In genomic region chr6:118223316-118223715, GRCh38 we compare ENCODE assay signal across 30 cellular contexts.
"Had no signal": no experiment of that assay in that cellular context is flagged by ENCODE, and none has a peak within 500 bp of the region (broad histone marks: within the 10 kb centered on the region; RNA-seq: fewer than 3 reads in every experiment).

No MANE protein-coding gene starts in this region.

- ATAC-seq: foreskin keratinocyte; gastroesophageal sphincter; heart left ventricle; left lobe of liver; mucosa of descending colon; natural killer cell treated with Interleukin-12 subunit alpha and Interleukin-12 subunit beta and Interleukin-15 and Interleukin-18, amount 100 ng/mL, for 72 hours; sciatic nerve had no signal

- H3K27ac ChIP-seq: esophagus muscularis mucosa, foreskin keratinocyte, gastroesophageal sphincter, heart left ventricle, hepatocyte, neural progenitor cell, prostate gland, right atrium auricular region, stomach, thyroid gland, vagina had no signal

- DNase-seq: dermis blood vessel endothelial cell; effector memory CD4-positive, alpha-beta T cell; foreskin keratinocyte; heart left ventricle; kidney; mucosa of descending colon; naive B cell; stimulated activated CD4-positive, alpha-beta T cell treated with anti-CD3 and anti-CD28 coated beads, Interleukin-12 subunit alpha, Interleukin-12 subunit beta, amount 100 ng/mL, for 4 hours; stimulated activated CD4-positive, alpha-beta T cell treated with anti-CD3 and anti-CD28 coated beads, Interleukin-1b, Interleukin-23, amount 100 ng/mL, for 48 hours; stimulated activated CD4-positive, alpha-beta T cell treated with anti-CD3 and anti-CD28 coated beads, Interleukin-4, amount 100 ng/mL, for 1 hour; stimulated activated CD8-positive, alpha-beta memory T cell treated with anti-CD3 and anti-CD28 coated beads, Interleukin-4, amount 100 ng/mL, for 48 hours; stimulated activated naive CD4-positive, alpha-beta T cell; stomach; thyroid gland; trophoblast cell had no signal

- H3K27ac Mint-ChIP-seq: memory B cell; mesothelial cell of epicardium; naive B cell; natural killer cell treated with Interleukin-12 subunit alpha and Interleukin-12 subunit beta and Interleukin-15 and Interleukin-18, amount 100 ng/mL, for 72 hours; neural progenitor cell had no signal

- H3K27me3 ChIP-seq: esophagus muscularis mucosa, foreskin keratinocyte, gastroesophageal sphincter, heart left ventricle, hepatocyte, neural progenitor cell, right atrium auricular region, stomach, thyroid gland, vagina had no signal

- H3K4me2 ChIP-seq: hepatocyte, neural progenitor cell, smooth muscle cell had no signal

- H3K4me3 Mint-ChIP-seq: memory B cell; mesothelial cell of epicardium; naive B cell; natural killer cell treated with Interleukin-12 subunit alpha and Interleukin-12 subunit beta and Interleukin-15 and Interleukin-18, amount 100 ng/mL, for 72 hours; neural progenitor cell had no signal

- H3K4me1 Mint-ChIP-seq: memory B cell, mesothelial cell of epicardium, naive B cell, neural progenitor cell had no signal

- H3K36me3 ChIP-seq: esophagus muscularis mucosa, gastroesophageal sphincter, heart left ventricle, neural progenitor cell, prostate gland, right atrium auricular region, stomach, thyroid gland, vagina had no signal

- H3K9ac ChIP-seq: neural progenitor cell had no signal

- H3K4me3 ChIP-seq: esophagus muscularis mucosa, gastroesophageal sphincter, heart left ventricle, hepatocyte, lung, mucosa of descending colon, neural progenitor cell, prostate gland, right atrium auricular region, smooth muscle cell, stomach, thyroid gland, vagina had no signal

- H2AFZ ChIP-seq: hepatocyte, neural progenitor cell had no signal

- H3K4me1 ChIP-seq: foreskin keratinocyte, gastroesophageal sphincter, neural progenitor cell, prostate gland, right atrium auricular region, stomach, thyroid gland, vagina had no signal

- H3K36me3 Mint-ChIP-seq: memory B cell; mesothelial cell of epicardium; naive B cell; natural killer cell treated with Interleukin-12 subunit alpha and Interleukin-12 subunit beta and Interleukin-15 and Interleukin-18, amount 100 ng/mL, for 72 hours had no signal

- H3K79me2 ChIP-seq: hepatocyte had no signal

- H3K9me3 Mint-ChIP-seq: memory B cell; natural killer cell treated with Interleukin-12 subunit alpha and Interleukin-12 subunit beta and Interleukin-15 and Interleukin-18, amount 100 ng/mL, for 72 hours had no signal

- FAIRE-seq: endothelial cell of umbilical vein, kidney had no signal

- H3K9me3 ChIP-seq: esophagus muscularis mucosa, gastroesophageal sphincter, mucosa of descending colon, prostate gland, right atrium auricular region, stomach, thyroid gland, vagina had no signal
